In the genomic region with DNA sequence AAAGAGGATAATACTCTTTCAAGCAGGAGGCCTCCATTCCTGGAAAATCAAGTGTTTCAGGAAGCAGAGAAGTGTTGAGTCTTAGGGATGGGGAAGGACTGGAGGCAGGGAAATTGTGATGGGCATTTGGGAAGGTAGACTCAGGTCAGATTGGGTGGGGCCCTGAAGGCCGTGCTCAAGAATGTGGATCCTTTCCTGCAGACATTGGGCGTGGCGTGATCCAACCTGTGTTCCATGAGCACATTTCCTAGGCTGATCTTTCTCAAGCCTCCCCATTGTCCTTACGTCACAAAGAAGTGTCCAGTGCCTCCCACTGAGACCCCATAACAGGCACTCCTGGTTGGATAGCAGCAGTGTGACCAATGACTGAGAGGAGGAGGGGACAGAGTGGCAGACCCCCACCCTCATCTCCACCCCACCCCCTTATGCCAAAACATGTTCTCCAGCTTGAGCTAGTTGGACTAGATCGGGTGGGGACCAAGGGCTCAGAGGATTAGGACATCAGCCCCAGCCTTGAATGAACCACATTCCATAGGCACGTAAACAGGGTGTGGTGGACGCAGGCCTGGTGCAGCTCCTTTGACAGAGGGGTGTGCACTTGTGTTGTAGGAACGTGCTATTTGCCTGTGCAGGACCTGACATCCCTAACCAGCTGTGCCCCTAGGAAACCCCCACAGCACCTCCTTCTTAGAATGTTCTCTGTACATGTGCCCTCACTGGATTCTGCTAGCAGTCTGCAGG, we compare ENCODE assay signal across 9 cellular contexts.
"Had no signal": no experiment of that assay in that cellular context is flagged by ENCODE, and none has a peak within 500 bp of the region (broad histone marks: within the 10 kb centered on the region; RNA-seq: fewer than 3 reads in every experiment).

No MANE protein-coding gene starts in this region.

- H3K4me3 ChIP-seq: gastroesophageal sphincter, neural progenitor cell, pancreas, tibial artery had no signal

- ATAC-seq: activated naive CD4-positive, alpha-beta T cell treated with anti-CD3 and anti-CD28 coated beads, Interleukin-2, amount 50 U/mL, for 72 hours; gastroesophageal sphincter; pancreas had no signal

- H3K27me3 ChIP-seq: brain microvascular endothelial cell, neural progenitor cell, pancreas had no signal

- H3K36me3 ChIP-seq: brain microvascular endothelial cell, gastroesophageal sphincter, neural progenitor cell, pancreas, tibial artery had no signal

- DNase-seq: activated CD4-positive, alpha-beta T cell treated with anti-CD3 and anti-CD28 coated beads, Interleukin-2, amount 50 U/mL, for 1 hour; amygdala; brain microvascular endothelial cell; kidney; pancreas; tibial artery had no signal

- H3K27ac ChIP-seq: brain microvascular endothelial cell, gastroesophageal sphincter, neural progenitor cell, pancreas, tibial artery had no signal

- H3K9me3 ChIP-seq: gastroesophageal sphincter, pancreas, tibial artery had no signal

- FAIRE-seq: kidney, pancreas had no signal
